Comparison of ENCODE assay signal across 15 cellular contexts in genomic region chr14:99234366-99234765, GRCh38. TPM values are rescaled to one million over a fixed set of nuclear protein-coding genes. Genes with fewer than 3 reads are reported as not detected.
A peak's percentile ranks its signal among the peaks of the same experiment; 100 is the strongest.
DNase-seq lines count a peak whose midpoint lies in the region; ATAC-seq, FAIRE-seq and TF ChIP-seq lines count a peak whose summit lies in the region.
"Had no signal": no experiment of that assay in that cellular context is flagged by ENCODE, and none has a peak within 500 bp of the region (broad histone marks: within the 10 kb centered on the region; RNA-seq: fewer than 3 reads in every experiment).

No MANE protein-coding gene starts in this region.

- peak overlapping the region; percentile 99 for H3K27ac Mint-ChIP-seq in CD8-positive, alpha-beta T cell
- H3K27ac Mint-ChIP-seq in astrocyte (ENCODE audit: unreplicated experiment) = no peak overlapping the region
- H3K27ac Mint-ChIP-seq in naive thymus-derived CD8-positive, alpha-beta T cell = peak overlapping the region; percentile 97 to 100 (median 98)
- H3K27ac Mint-ChIP-seq: activated B cell treated with CpG ODN at 0.5 μM for 24 hours had no signal

- peaks cover 96% of the 10 kb centered on the region for H3K4me1 Mint-ChIP-seq in CD8-positive, alpha-beta T cell (ENCODE audit: low read depth)
- H3K4me1 Mint-ChIP-seq in astrocyte (ENCODE audit: low read depth, unreplicated experiment) = peaks cover 3% of the 10 kb centered on the region
- peaks cover 59 to 97% (median 95%) of the 10 kb centered on the region in 4 donors for H3K4me1 Mint-ChIP-seq in naive thymus-derived CD8-positive, alpha-beta T cell
- H3K4me1 Mint-ChIP-seq: activated B cell treated with CpG ODN at 0.5 μM for 24 hours had no signal

- peak overlapping the region; percentile 71 for H3K4me2 ChIP-seq in astrocyte (ENCODE audit: low read length)

- CTCF ChIA-PET in CD8-positive, alpha-beta T cell (lab: Charles Lee) = interaction anchor here (0.6 to 21.1 kb wide), 5 partner anchors 10 to 1096 kb away, joined by 3 to 284 read pairs (median 4); partner anchors contain the start of gene BCL11B

- no peak for ATAC-seq in CD8-positive, alpha-beta T cell
- no peak for ATAC-seq in naive thymus-derived CD8-positive, alpha-beta T cell

- FAIRE-seq in astrocyte (lab: Jason Lieb, UNC) (no peak), HTR-8/SVneo (lab: Jason Lieb, UNC) (no peak)

- peaks cover 99% of the 10 kb centered on the region for H3K4me1 ChIP-seq in CD8-positive, alpha-beta T cell (ENCODE audit: insufficient read depth, low read length)
- H3K4me1 ChIP-seq in HUES64 (ENCODE audit: insufficient read depth, low read length) (peaks cover 25% of the 10 kb centered on the region), astrocyte (ENCODE audit: insufficient read depth, low read length) (no peaks in the 10 kb centered on the region)

- no peaks in the 10 kb centered on the region for H3K9me3 ChIP-seq in CD8-positive, alpha-beta T cell (ENCODE audit: low read length)
- H3K9me3 ChIP-seq in HUES64 (ENCODE audit: insufficient read depth, low read depth, low read length) = no peaks in the 10 kb centered on the region
- peaks cover 35% of the 10 kb centered on the region for H3K9me3 ChIP-seq in astrocyte (ENCODE audit: insufficient read depth, low read depth, low read length)

- no peaks in the 10 kb centered on the region for H3K79me2 ChIP-seq in astrocyte (ENCODE audit: insufficient read depth, low read length)

- intact Hi-C loops in CD8-positive, alpha-beta T cell (cut with DNase I, micrococcal nuclease) = loop anchor here in 1 of 2 experiments (5.0 kb wide), 1 partner anchor 1257 kb away; no protein-coding TSS in a partner anchor

- H3K4me3 Mint-ChIP-seq in CD8-positive, alpha-beta T cell = peak overlapping the region; percentile 85
- no peak overlapping the region for H3K4me3 Mint-ChIP-seq in astrocyte (ENCODE audit: unreplicated experiment)
- peak overlapping the region; percentile 73 to 96 (median 90) for H3K4me3 Mint-ChIP-seq in naive thymus-derived CD8-positive, alpha-beta T cell
- H3K4me3 Mint-ChIP-seq: activated B cell treated with CpG ODN at 0.5 μM for 24 hours had no signal

- WGBS in HUES64 = 52% methylated on average over 10 of the region's 10 CpGs

- peaks cover 51% of the 10 kb centered on the region for H3K36me3 Mint-ChIP-seq in CD8-positive, alpha-beta T cell
- H3K36me3 Mint-ChIP-seq in astrocyte (ENCODE audit: low read depth, unreplicated experiment) = peaks cover 12% of the 10 kb centered on the region
- peaks cover 0 to 58% (median 16%) of the 10 kb centered on the region in 3 donors for H3K36me3 Mint-ChIP-seq in naive thymus-derived CD8-positive, alpha-beta T cell

- peak overlapping the region; percentile 45 for H3K4me3 ChIP-seq in CD8-positive, alpha-beta T cell (ENCODE audit: low read depth, low read length)
- H3K4me3 ChIP-seq in HUES64 (ENCODE audit: low read length) = peak overlapping the region; percentile 52
- no peak overlapping the region for H3K4me3 ChIP-seq in astrocyte (ENCODE audit: insufficient read depth, low read depth, low read length)
- H3K4me3 ChIP-seq: BLaER1 treated with 17β-estradiol and CSF1 and Interleukin-3, amounts not matched to agents 10 nM and 100 nM had no signal

- POLR2A ChIA-PET in CD8-positive, alpha-beta T cell (lab: Charles Lee) = interaction anchor here (58.6 to 63.2 kb wide), 2 partner anchors 12 to 17 kb away, joined by 2179 read pairs; partner anchors contain the start of gene BCL11B
- POLR2A ChIA-PET in naive thymus-derived CD8-positive, alpha-beta T cell (lab: Charles Lee) = interaction anchor here (38.7 to 76.3 kb wide), 3 partner anchors 8 to 34 kb away, joined by 1316 to 2798 read pairs (median 2798); partner anchors contain the start of gene BCL11B

- H3K9me3 Mint-ChIP-seq in CD8-positive, alpha-beta T cell = no peaks in the 10 kb centered on the region
- H3K9me3 Mint-ChIP-seq in astrocyte (ENCODE audit: unreplicated experiment) = peaks cover 22% of the 10 kb centered on the region
- H3K9me3 Mint-ChIP-seq in naive thymus-derived CD8-positive, alpha-beta T cell = no peaks in the 10 kb centered on the region

- H4K20me1 ChIP-seq in astrocyte (ENCODE audit: insufficient read depth, low read length) = no peaks in the 10 kb centered on the region

- no peaks in the 10 kb centered on the region for H3K27me3 ChIP-seq in CD8-positive, alpha-beta T cell (ENCODE audit: insufficient read depth, low read length)
- H3K27me3 ChIP-seq in HUES64 (ENCODE audit: insufficient read depth, low read length) (no peaks in the 10 kb centered on the region), astrocyte (ENCODE audit: insufficient read depth, low read length) (no peaks in the 10 kb centered on the region)
- H3K27me3 ChIP-seq: cardiac muscle cell had no signal

- peaks cover 24% of the 10 kb centered on the region for H3K36me3 ChIP-seq in CD8-positive, alpha-beta T cell (ENCODE audit: insufficient read depth, low read length)
- H3K36me3 ChIP-seq in HUES64 (ENCODE audit: insufficient read depth, low read length) (no peaks in the 10 kb centered on the region), astrocyte (ENCODE audit: insufficient read depth, low read length) (no peaks in the 10 kb centered on the region)
- H3K36me3 ChIP-seq: cardiac muscle cell had no signal

- TF ChIP-seq CTCF in CD8-positive, alpha-beta T cell (IDR thresholded peaks at IDR 0.05) = no peak
- no peak for TF ChIP-seq CTCF in astrocyte (IDR thresholded peaks at IDR 0.05; ENCODE audit: insufficient read depth, low read depth, low read length)

- DNase-seq in CD8-positive, alpha-beta T cell = no peak
- DNase-seq in astrocyte (ENCODE audit: low read depth) = no peak
- no peak for DNase-seq in naive thymus-derived CD8-positive, alpha-beta T cell
- DNase-seq in NCI-H146 (lab: John Stamatoyannopoulos, UW) = no peak
- no peak for DNase-seq in HTR-8/SVneo (ENCODE audit: insufficient read length, low spot score)
- no peak for DNase-seq in foreskin melanocyte
- no peak for DNase-seq in Ammon's horn (ENCODE audit: low spot score)
- DNase-seq: activated B cell treated with CpG ODN at 0.5 μM for 24 hours, activated gamma-delta T cell, IMR-90, left cardiac atrium, NCI-H2171 treated with DMSO at 0.1 percent for 48 hours had no signal

- no peak overlapping the region for H3K9ac ChIP-seq in HUES64 (ENCODE audit: low read depth, low read length)
- no peak overlapping the region for H3K9ac ChIP-seq in astrocyte (ENCODE audit: low read length)
- H3K9ac ChIP-seq: BLaER1 treated with 17β-estradiol and CSF1 and Interleukin-3, amounts not matched to agents 10 nM and 100 nM had no signal

- H2AFZ ChIP-seq in astrocyte (ENCODE audit: low read depth, low read length) = no peak overlapping the region

- no peaks in the 10 kb centered on the region for H3K27me3 Mint-ChIP-seq in CD8-positive, alpha-beta T cell (ENCODE audit: low read depth)
- H3K27me3 Mint-ChIP-seq in astrocyte (ENCODE audit: low read depth, unreplicated experiment) = peaks cover 1% of the 10 kb centered on the region
- peaks cover 0 to 1% (median 0%) of the 10 kb centered on the region in 5 donors for H3K27me3 Mint-ChIP-seq in naive thymus-derived CD8-positive, alpha-beta T cell

- peak overlapping the region; percentile 79 for H3K27ac ChIP-seq in CD8-positive, alpha-beta T cell (ENCODE audit: low read depth, low read length)
- H3K27ac ChIP-seq in HUES64 (ENCODE audit: low read depth, low read length) (peak overlapping the region; percentile 7; the same call in 1 of the 2 replicates), astrocyte (ENCODE audit: low read depth, low read length) (no peak overlapping the region)
- H3K27ac ChIP-seq: BLaER1 treated with 17β-estradiol and CSF1 and Interleukin-3, amounts not matched to agents 10 nM and 100 nM had no signal

RNA-seq across cellular contexts. Expression of gene BCL11B, which starts 37.6 kb away (rescaled TPM):
- 100 to 1,000 TPM; 273 to 284 TPM for total RNA-seq in CD8-positive, alpha-beta T cell
- polyA plus RNA-seq in HUES64 (2013, experiment 1 of 2) = 1.2 TPM
- polyA plus RNA-seq in HUES64 (2013, experiment 2 of 2) = 1.1 TPM
- total RNA-seq in astrocyte = 1.1 and 2.0 TPM in 2 replicates
- total RNA-seq in naive thymus-derived CD8-positive, alpha-beta T cell = 100 to 1,000 TPM; 206 to 209 TPM
- polyA plus RNA-seq in naive thymus-derived CD8-positive, alpha-beta T cell = 10 to 100 TPM in 1 of 3 donors, 1 to 10 TPM in 2; 8.2 to 12.1 (median 9.5) TPM
- polyA plus RNA-seq: IMR-90 had no signal

Comparison
In these comparisons a context has a peak if more than half of its experiments do, and no peak if none do; other contexts are left out.
1. RNA of gene BCL11B, which starts 37.6 kb away (total RNA-seq): 273 to 284 TPM in CD8-positive, alpha-beta T cell and 206 to 209 TPM in naive thymus-derived CD8-positive, alpha-beta T cell; 1.1 to 2.0 TPM in astrocyte; every median in the first group is over 10 times any median in the second.